26 cellular contexts compared by ENCODE assay signal in the genomic region with DNA sequence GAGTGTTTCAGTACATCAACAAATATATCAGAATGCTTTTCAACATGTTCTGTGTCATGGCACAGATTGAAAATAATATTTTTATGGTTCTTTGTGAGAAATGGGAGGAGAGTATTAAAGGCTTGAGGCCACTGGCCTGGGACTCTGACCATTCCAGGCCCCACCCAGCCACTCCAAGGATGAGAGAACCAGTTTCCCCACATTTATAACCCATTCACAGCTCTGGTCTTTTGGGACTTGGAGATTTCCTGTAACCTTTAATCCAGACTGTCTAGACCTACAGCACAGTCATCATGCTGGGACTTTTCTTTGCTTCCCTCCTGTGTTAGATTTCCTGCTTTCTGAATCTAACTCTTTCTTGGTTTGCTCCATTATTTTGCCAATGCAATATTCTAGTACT.
DNase-seq lines count a peak whose midpoint lies in the region; ATAC-seq and TF ChIP-seq lines count a peak whose summit lies in the region.
"Had no signal": no experiment of that assay in that cellular context is flagged by ENCODE, and none has a peak within 500 bp of the region (broad histone marks: within the 10 kb centered on the region; RNA-seq: fewer than 3 reads in every experiment).

No MANE protein-coding gene starts in this region.

- H3K9me3 ChIP-seq in PC-9 (ENCODE audit: insufficient read depth, low read depth) (no peaks in the 10 kb centered on the region), gastroesophageal sphincter (no peaks in the 10 kb centered on the region), smooth muscle cell (replicated peaks; ENCODE audit: low read depth) (no peaks in the 10 kb centered on the region), thyroid gland (no peaks in the 10 kb centered on the region)
- H3K9me3 ChIP-seq: body of pancreas, neutrophil, SJSA1 had no signal

- TF ChIP-seq EP300 in gastroesophageal sphincter (IDR thresholded peaks at IDR 0.05) = no peak

- peak overlapping the region; percentile 30 for H3K4me2 ChIP-seq in PC-9
- no peak overlapping the region for H3K4me2 ChIP-seq in smooth muscle cell

- intact Hi-C loops in PC-9 (cut with micrococcal nuclease; ENCODE audit: unreplicated experiment) (no loop called here), thyroid gland (cut with DNase I) (no loop called here)

- CTCF ChIA-PET in PC-9 (lab: Charles Lee) = no interaction called here

- H3K9me2 ChIP-seq in PC-9 (ENCODE audit: insufficient read depth) = no peaks in the 10 kb centered on the region

- H3K4me3 ChIP-seq in PC-9 (no peak overlapping the region), gastroesophageal sphincter (no peak overlapping the region), smooth muscle cell (no peak overlapping the region), thyroid gland (replicated peaks in 1 of 3) (no peak overlapping the region)
- H3K4me3 ChIP-seq: body of pancreas, SJSA1, skin epidermis had no signal

- TF ChIP-seq CTCF in PC-9 (conservative IDR thresholded peaks at IDR 0.05) (no peak), gastroesophageal sphincter (IDR thresholded peaks at IDR 0.05) (no peak), smooth muscle cell (IDR thresholded peaks at IDR 0.05; ENCODE audit: borderline replicate concordance, insufficient read depth, poor library complexity, severe bottlenecking) (no peak), thyroid gland (IDR thresholded peaks at IDR 0.05) (no peak)

- peaks cover 16% of the 10 kb centered on the region for H3K4me1 ChIP-seq in PC-9 (replicated peaks; ENCODE audit: insufficient read depth)
- H3K4me1 ChIP-seq in gastroesophageal sphincter = no peaks in the 10 kb centered on the region
- no peaks in the 10 kb centered on the region for H3K4me1 ChIP-seq in smooth muscle cell (ENCODE audit: low read depth)
- no peaks in the 10 kb centered on the region for H3K4me1 ChIP-seq in thyroid gland
- H3K4me1 ChIP-seq: body of pancreas, SJSA1 had no signal

- peak overlapping the region; percentile 70 for H3K9ac ChIP-seq in smooth muscle cell (ENCODE audit: low read depth)

- no peaks in the 10 kb centered on the region for H4K20me1 ChIP-seq in PC-9 (ENCODE audit: insufficient read depth)
- H4K20me1 ChIP-seq in smooth muscle cell (ENCODE audit: low read depth) = no peaks in the 10 kb centered on the region

- peak; percentile 36 for ATAC-seq in gastroesophageal sphincter
- no peak for ATAC-seq in GM21390 (IDR thresholded peaks at IDR 0.05; ENCODE audit: unreplicated experiment)
- ATAC-seq: activated naive CD8-positive, alpha-beta T cell treated with anti-CD3 and anti-CD28 coated beads, Interleukin-2, amount 50 U/mL, for 24 hours; activated T-cell treated with anti-CD3 and anti-CD28 coated beads, Interleukin-2, amount 50 U/mL, for 4 hours; body of pancreas; left lobe of liver; stimulated activated naive CD8-positive, alpha-beta T cell treated with anti-CD3 and anti-CD28 coated beads, Interleukin-15, amount 100 ng/mL, for 72 hours had no signal

- TF ChIP-seq POLR2A in gastroesophageal sphincter (IDR thresholded peaks at IDR 0.05) = no peak
- TF ChIP-seq POLR2A in thyroid gland (IDR thresholded peaks at IDR 0.05) = no peak

- H3K36me3 ChIP-seq in PC-9 (ENCODE audit: low read depth) = no peaks in the 10 kb centered on the region
- H3K36me3 ChIP-seq in gastroesophageal sphincter = no peaks in the 10 kb centered on the region
- no peaks in the 10 kb centered on the region for H3K36me3 ChIP-seq in smooth muscle cell (ENCODE audit: low read depth)
- no peaks in the 10 kb centered on the region for H3K36me3 ChIP-seq in thyroid gland
- H3K36me3 ChIP-seq: neutrophil, SJSA1 had no signal

- no peak overlapping the region for H2AFZ ChIP-seq in PC-9
- H2AFZ ChIP-seq in smooth muscle cell (ENCODE audit: low read depth) = peak overlapping the region; percentile 36

- POLR2A ChIA-PET in PC-9 (lab: Charles Lee; ENCODE audit: unreplicated experiment) = interaction anchor here (0.6 kb wide), 1 partner anchor 355 kb away, joined by 3 read pairs; no protein-coding TSS in a partner anchor

- H3F3A ChIP-seq in PC-9 (ENCODE audit: insufficient read depth, low read depth) (peaks cover 4% of the 10 kb centered on the region; the same call in 1 of the 2 replicates), smooth muscle cell (ENCODE audit: low read depth) (no peaks in the 10 kb centered on the region)

- H3K27ac ChIP-seq in PC-9 (peak overlapping the region; percentile 43), gastroesophageal sphincter (no peak overlapping the region), smooth muscle cell (ENCODE audit: low read depth) (peak overlapping the region; percentile 92), thyroid gland (no peak overlapping the region)
- H3K27ac ChIP-seq: body of pancreas, C4-2B, HL-60, neutrophil, SJSA1, skin epidermis had no signal

- H3K27me3 ChIP-seq in PC-9 (ENCODE audit: insufficient read depth, low read depth) (no peaks in the 10 kb centered on the region), gastroesophageal sphincter (no peaks in the 10 kb centered on the region), smooth muscle cell (ENCODE audit: low read depth) (no peaks in the 10 kb centered on the region), thyroid gland (no peaks in the 10 kb centered on the region)
- H3K27me3 ChIP-seq: body of pancreas, neutrophil, SJSA1 had no signal

- BruUV-seq in PC-9 (replicated peaks; lab: Mats Ljungman, UMichigan) = no TSS peak

- DNase-seq in ELF-1 (ENCODE audit: low read depth, low spot score) (peak; percentile 10), PC-9 (peak; percentile 44 to 52), smooth muscle cell (lab: John Stamatoyannopoulos, UW; ENCODE audit: unreplicated experiment) (no peak), iPS-NIHi11 (ENCODE audit: low spot score) (no peak), thyroid gland (no peak)
- DNase-seq: activated CD4-positive, alpha-beta T cell treated with anti-CD3 and anti-CD28 coated beads, Interleukin-2, amount 50 U/mL, for 1 hour; activated naive CD8-positive, alpha-beta T cell treated with anti-CD3 and anti-CD28 coated beads, Interleukin-2, amount 50 U/mL, for 24 hours; activated T-cell treated with anti-CD3 and anti-CD28 coated beads, Interleukin-2, amount 50 U/mL, for 4 hours; body of pancreas; foreskin melanocyte; GOT3; naive B cell; NCI-H1436 treated with DMSO at 0.1 percent for 48 hours; NCI-H2171; NCI-H524 treated with DMSO at 0.1 percent for 48 hours; stimulated activated CD4-positive, alpha-beta T cell treated with anti-CD3 and anti-CD28 coated beads, Interleukin-1b, Interleukin-23, amount 100 ng/mL, for 48 hours; stimulated activated CD8-positive, alpha-beta memory T cell treated with anti-CD3 and anti-CD28 coated beads, Interleukin-4, amount 100 ng/mL, for 48 hours; stimulated activated naive CD8-positive, alpha-beta T cell treated with anti-CD3 and anti-CD28 coated beads, Interleukin-15, amount 100 ng/mL, for 72 hours had no signal

- H3K79me2 ChIP-seq in PC-9 (ENCODE audit: low read depth) (no peaks in the 10 kb centered on the region), smooth muscle cell (ENCODE audit: low read depth) (no peaks in the 10 kb centered on the region)

Comparison
In these comparisons a context has a peak if more than half of its experiments do, and no peak if none do; other contexts are left out.
1. DNase-seq: peak in ELF-1 (single experiment) and PC-9 (2 of 2); none in smooth muscle cell (single experiment), iPS-NIHi11 (single experiment) and thyroid gland (0 of 2).
2. H3K27ac ChIP-seq: peak in PC-9 (single experiment) and smooth muscle cell (single experiment); none in gastroesophageal sphincter (0 of 4) and thyroid gland (0 of 3).